ENCODE assay signal across 7 cellular contexts in the genomic region with DNA sequence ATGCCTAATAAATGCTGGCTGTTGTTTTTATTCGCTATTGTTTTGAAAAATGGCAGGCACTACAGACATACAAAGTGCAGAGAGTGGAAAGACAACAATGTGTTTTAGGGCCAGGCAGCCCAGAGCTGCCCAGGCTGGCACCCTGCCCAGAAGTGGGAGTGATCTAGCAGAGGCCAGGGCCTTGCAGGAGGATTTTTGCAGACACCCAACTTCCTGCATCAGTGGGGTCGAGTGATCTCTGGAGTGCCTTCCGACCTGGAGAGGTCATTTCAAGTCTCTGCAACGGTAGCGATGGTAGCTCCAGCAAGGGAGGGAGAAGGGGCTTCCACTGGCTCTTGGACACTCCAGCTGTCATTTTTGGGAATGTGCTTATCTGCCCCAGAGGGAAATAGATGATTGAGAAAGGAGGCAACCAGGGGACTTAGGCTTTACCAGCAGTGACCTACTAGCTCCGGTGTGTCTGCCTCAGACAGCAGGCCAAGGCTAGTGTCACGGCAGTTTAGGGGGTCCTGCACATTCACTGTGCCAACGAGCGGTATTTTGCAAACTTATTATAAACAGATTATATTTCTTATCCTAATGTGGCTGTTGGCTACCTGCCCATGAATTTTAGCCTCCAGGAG.
A peak's percentile ranks its signal among the peaks of the same experiment; 100 is the strongest.
DNase-seq lines count a peak whose midpoint lies in the region; ATAC-seq and TF ChIP-seq lines count a peak whose summit lies in the region.
"Not testable (repeated sequence)": the region's sequence is repeated elsewhere in the genome, so short reads cannot be mapped to it uniquely, and the experiment has no call there.

No MANE protein-coding gene starts in this region.

- H3K9me3 Mint-ChIP-seq in naive thymus-derived CD8-positive, alpha-beta T cell: not testable (repeated sequence)

- not testable (repeated sequence) for TF ChIP-seq CTCF in SK-N-SH (IDR thresholded peaks at IDR 0.05); dorsolateral prefrontal cortex (IDR thresholded peaks at IDR 0.05 in 54 of 56, conservative IDR thresholded peaks at IDR 0.05 in 2 of 56; ENCODE audit: low read depth in 1 of 56, partially characterized antibody in 56 of 56)

- H3K4me1 Mint-ChIP-seq in naive thymus-derived CD8-positive, alpha-beta T cell: not testable (repeated sequence)

- 15% methylated on average over 4 of the region's 9 CpGs for WGBS in SK-N-SH (ENCODE audit: low lambda C conversion rate)

- TF ChIP-seq EP300 in SK-N-SH (IDR thresholded peaks at IDR 0.05; ENCODE audit: borderline replicate concordance in 1 of 2, low read depth in 1 of 2, low read length in 1 of 2): not testable (repeated sequence)

- not testable (repeated sequence) for H2AFZ ChIP-seq in SK-N-SH (ENCODE audit: low read depth)

- TF ChIP-seq RAD21 in SK-N-SH (IDR thresholded peaks at IDR 0.05; ENCODE audit: low read length): not testable (repeated sequence)

- H3K4me3 ChIP-seq in SK-N-SH (ENCODE audit: low read depth in 2 of 2, low read length in 1 of 2); dorsolateral prefrontal cortex: not testable (repeated sequence)

- H3K27me3 Mint-ChIP-seq in naive thymus-derived CD8-positive, alpha-beta T cell: not testable (repeated sequence)

- H3K36me3 Mint-ChIP-seq in naive thymus-derived CD8-positive, alpha-beta T cell: not testable (repeated sequence)

- intact Hi-C loops in dorsolateral prefrontal cortex (cut with DNase I); left cardiac atrium (cut with DNase I): not testable (repeated sequence)

- not testable (repeated sequence) for H3K9ac ChIP-seq in SK-N-SH

- H3K4me1 ChIP-seq in SK-N-SH (ENCODE audit: control insufficient read depth in 1 of 2, insufficient read depth in 2 of 2, low read depth in 1 of 2, low read length in 1 of 2): not testable (repeated sequence)

- H4K20me1 ChIP-seq in SK-N-SH (ENCODE audit: insufficient read depth): not testable (repeated sequence)

- DNase-seq in HK-2 (ENCODE audit: unreplicated experiment): peak; percentile 35
- DNase-seq in SK-N-SH: not testable (repeated sequence)
- peak; percentile 39 for DNase-seq in activated naive CD4-positive, alpha-beta T cell treated with anti-CD3 and anti-CD28 coated beads, Interleukin-2, amount 50 U/mL, for 16 hours
- DNase-seq in dorsolateral prefrontal cortex: peak in 9 of 10 donors; percentile 13 to 80 (median 59)
- peak; percentile 66 for DNase-seq in left cardiac atrium
- peak; percentile 22 to 79 (median 61) for DNase-seq in naive thymus-derived CD8-positive, alpha-beta T cell
- DNase-seq in stimulated activated CD4-positive, alpha-beta T cell treated with anti-CD3 and anti-CD28 coated beads, Interleukin-4, amount 100 ng/mL, for 1 hour: peak; percentile 26

- POLR2A ChIA-PET in SK-N-SH (lab: Yijun Ruan, JAX); naive thymus-derived CD8-positive, alpha-beta T cell (lab: Charles Lee): not testable (repeated sequence)

- not testable (repeated sequence) for H3K9me3 ChIP-seq in SK-N-SH

- not testable (repeated sequence) for H3K79me2 ChIP-seq in SK-N-SH (ENCODE audit: insufficient read depth)

- peak overlapping the region; percentile 42 to 98; a peak in 2 of 4 replicates for H3K27ac ChIP-seq in SK-N-SH (ENCODE audit: low read depth in 2 of 2, low read length in 1 of 2)
- H3K27ac ChIP-seq in dorsolateral prefrontal cortex: peak overlapping the region in 1 of 59 donors; percentile 53

- not testable (repeated sequence) for H3F3A ChIP-seq in SK-N-SH (replicated peaks; ENCODE audit: insufficient read depth)

- peak overlapping the region; percentile 71 for H3K4me2 ChIP-seq in SK-N-SH

- peak overlapping the region in 5 of 10 donors; percentile 12 to 61 (median 31) for H3K4me3 Mint-ChIP-seq in naive thymus-derived CD8-positive, alpha-beta T cell

- CTCF ChIA-PET in SK-N-SH (lab: Yijun Ruan, JAX): not testable (repeated sequence)

- peak; percentile 87 to 91 for ATAC-seq in left cardiac atrium
- ATAC-seq in naive thymus-derived CD8-positive, alpha-beta T cell: peak; percentile 93 to 98

- not testable (repeated sequence) for H3K9me2 ChIP-seq in SK-N-SH

- H3K27me3 ChIP-seq in SK-N-SH (ENCODE audit: insufficient read depth); dorsolateral prefrontal cortex: not testable (repeated sequence)

- not testable (repeated sequence) for H3K36me3 ChIP-seq in SK-N-SH (replicated peaks in 1 of 2; ENCODE audit: control insufficient read depth in 1 of 2, insufficient read depth in 2 of 2, low read length in 1 of 2)

- peak overlapping the region in 3 of 10 donors; percentile 13 to 62 (median 32) for H3K27ac Mint-ChIP-seq in naive thymus-derived CD8-positive, alpha-beta T cell

TF ChIP-seq in SK-N-SH, 30 proteins besides CTCF, POLR2A, EP300 and RAD21:
- peak; percentile 11; the same call in 1 of the 2 replicates for TF ChIP-seq TCF12 (IDR thresholded peaks at IDR 0.05)
- TF ChIP-seq NFIC (IDR thresholded peaks at IDR 0.05; ENCODE audit: borderline replicate concordance): peak; percentile 64
